In genomic region chr10:103763374-103764202, GRCh38 we compare ENCODE assay signal across 9 cellular contexts.
DNase-seq lines count a peak whose midpoint lies in the region; ATAC-seq lines count a peak whose summit lies in the region.
"Had no signal": no experiment of that assay in that cellular context is flagged by ENCODE, and none has a peak within 500 bp of the region (broad histone marks: within the 10 kb centered on the region; RNA-seq: fewer than 3 reads in every experiment).

No MANE protein-coding gene starts in this region.

- peaks cover 30% of the 10 kb centered on the region for H3K4me1 ChIP-seq in NT2/D1 (ENCODE audit: insufficient read depth, insufficient read length)
- peaks cover 56% of the 10 kb centered on the region for H3K4me1 ChIP-seq in effector memory CD4-positive, alpha-beta T cell (ENCODE audit: control insufficient read depth, insufficient read depth, low read length, poor library complexity, severe bottlenecking)

- no peaks in the 10 kb centered on the region for H3K27me3 Mint-ChIP-seq in activated CD8-positive, alpha-beta memory T cell treated with anti-CD3 and anti-CD28 coated beads, Interleukin-2, amount 10 ng/mL, durations not matched to agents 7 days and 5 days
- peaks cover 3% of the 10 kb centered on the region for H3K27me3 Mint-ChIP-seq in dendritic cell treated with granulocyte-macrophage colony-stimulating factor and Interleukin-4, amounts not matched to agents 40 ng/mL and 50 ng/mL, for 4 days

- no peaks in the 10 kb centered on the region for H3K27me3 ChIP-seq in NT2/D1 (ENCODE audit: insufficient read depth, insufficient read length)
- H3K27me3 ChIP-seq in effector memory CD4-positive, alpha-beta T cell (replicated peaks; ENCODE audit: control insufficient read depth, insufficient read depth, low read length, poor library complexity, severe bottlenecking) = no peaks in the 10 kb centered on the region

- no peak overlapping the region for H3K4me3 ChIP-seq in NT2/D1 (ENCODE audit: insufficient read length, low read depth)
- no peak overlapping the region for H3K4me3 ChIP-seq in effector memory CD4-positive, alpha-beta T cell (ENCODE audit: insufficient read depth, low read depth, low read length, poor library complexity, severe bottlenecking)

- peaks cover 70% of the 10 kb centered on the region for H3K4me1 Mint-ChIP-seq in activated CD8-positive, alpha-beta memory T cell treated with anti-CD3 and anti-CD28 coated beads, Interleukin-2, amount 10 ng/mL, durations not matched to agents 7 days and 5 days
- H3K4me1 Mint-ChIP-seq in dendritic cell treated with granulocyte-macrophage colony-stimulating factor and Interleukin-4, amounts not matched to agents 40 ng/mL and 50 ng/mL, for 4 days (ENCODE audit: low read depth) = peaks cover 58% of the 10 kb centered on the region

- no peaks in the 10 kb centered on the region for H3K9me3 Mint-ChIP-seq in activated CD8-positive, alpha-beta memory T cell treated with anti-CD3 and anti-CD28 coated beads, Interleukin-2, amount 10 ng/mL, durations not matched to agents 7 days and 5 days (ENCODE audit: low read depth)
- H3K9me3 Mint-ChIP-seq in dendritic cell treated with granulocyte-macrophage colony-stimulating factor and Interleukin-4, amounts not matched to agents 40 ng/mL and 50 ng/mL, for 4 days = no peaks in the 10 kb centered on the region

- peak overlapping the region; percentile 11 for H3K4me3 Mint-ChIP-seq in activated CD8-positive, alpha-beta memory T cell treated with anti-CD3 and anti-CD28 coated beads, Interleukin-2, amount 10 ng/mL, durations not matched to agents 7 days and 5 days
- H3K4me3 Mint-ChIP-seq in dendritic cell treated with granulocyte-macrophage colony-stimulating factor and Interleukin-4, amounts not matched to agents 40 ng/mL and 50 ng/mL, for 4 days = no peak overlapping the region

- peak overlapping the region; percentile 52 for H3K27ac Mint-ChIP-seq in activated CD8-positive, alpha-beta memory T cell treated with anti-CD3 and anti-CD28 coated beads, Interleukin-2, amount 10 ng/mL, durations not matched to agents 7 days and 5 days
- peak overlapping the region; percentile 0 for H3K27ac Mint-ChIP-seq in dendritic cell treated with granulocyte-macrophage colony-stimulating factor and Interleukin-4, amounts not matched to agents 40 ng/mL and 50 ng/mL, for 4 days

- intact Hi-C loops in dendritic cell treated with granulocyte-macrophage colony-stimulating factor and Interleukin-4, amounts not matched to agents 40 ng/mL and 50 ng/mL, for 4 days (cut with micrococcal nuclease) = no loop called here

- H3K9ac ChIP-seq in NT2/D1 (ENCODE audit: insufficient read length, low read depth) = peak overlapping the region; percentile 34

- H3K27ac ChIP-seq in effector memory CD4-positive, alpha-beta T cell (ENCODE audit: insufficient read depth, low read length, poor library complexity, severe bottlenecking) = no peak overlapping the region

- DNase-seq in activated CD8-positive, alpha-beta memory T cell treated with anti-CD3 and anti-CD28 coated beads, Interleukin-2, amount 10 ng/mL, durations not matched to agents 7 days and 5 days = peak; percentile 71
- no peak for DNase-seq in activated CD8-positive, alpha-beta memory T cell treated with anti-CD3 and anti-CD28 coated beads, Interleukin-2, amount 50 U/mL, for 4 hours
- DNase-seq in NT2/D1 (ENCODE audit: low read depth, low spot score) = no peak
- DNase-seq in stimulated activated CD4-positive, alpha-beta T cell treated with anti-CD3 and anti-CD28 coated beads, Interleukin-4, amount 100 ng/mL, for 24 hours = peak; percentile 26
- no peak for DNase-seq in effector memory CD4-positive, alpha-beta T cell
- DNase-seq: COR-L47 had no signal

- peaks cover 4% of the 10 kb centered on the region for H3K36me3 ChIP-seq in NT2/D1 (ENCODE audit: insufficient read depth, insufficient read length, low read length)
- H3K36me3 ChIP-seq in effector memory CD4-positive, alpha-beta T cell (ENCODE audit: control insufficient read depth, insufficient read depth, low read length) = no peaks in the 10 kb centered on the region

- no peaks in the 10 kb centered on the region for H3K9me3 ChIP-seq in NT2/D1 (ENCODE audit: insufficient read depth, low read length)
- no peaks in the 10 kb centered on the region for H3K9me3 ChIP-seq in effector memory CD4-positive, alpha-beta T cell (ENCODE audit: control insufficient read depth, low read length)

- ATAC-seq in activated CD8-positive, alpha-beta memory T cell treated with anti-CD3 and anti-CD28 coated beads, Interleukin-2, amount 10 ng/mL, durations not matched to agents 7 days and 5 days = peak; percentile 32
- ATAC-seq in HG03565 (IDR thresholded peaks at IDR 0.05; ENCODE audit: unreplicated experiment) (no peak), HG02938 (IDR thresholded peaks at IDR 0.05; ENCODE audit: unreplicated experiment) (no peak)

- CTCF ChIA-PET in activated CD8-positive, alpha-beta memory T cell treated with anti-CD3 and anti-CD28 coated beads, Interleukin-2, amount 10 ng/mL, durations not matched to agents 7 days and 5 days (lab: Charles Lee) = interaction anchor here (1.0 to 4.3 kb wide), 6 partner anchors 10 to 89 kb away, joined by 3 to 31 read pairs (median 4); no protein-coding TSS in a partner anchor

- H3K36me3 Mint-ChIP-seq in activated CD8-positive, alpha-beta memory T cell treated with anti-CD3 and anti-CD28 coated beads, Interleukin-2, amount 10 ng/mL, durations not matched to agents 7 days and 5 days = no peaks in the 10 kb centered on the region
- no peaks in the 10 kb centered on the region for H3K36me3 Mint-ChIP-seq in dendritic cell treated with granulocyte-macrophage colony-stimulating factor and Interleukin-4, amounts not matched to agents 40 ng/mL and 50 ng/mL, for 4 days (ENCODE audit: low read depth)

Comparison
In these comparisons a context has a peak if more than half of its experiments do, and no peak if none do; other contexts are left out.
1. DNase-seq: peak in activated CD8-positive, alpha-beta memory T cell treated with anti-CD3 and anti-CD28 coated beads, Interleukin-2, amount 10 ng/mL, durations not matched to agents 7 days and 5 days (single experiment) and stimulated activated CD4-positive, alpha-beta T cell treated with anti-CD3 and anti-CD28 coated beads, Interleukin-4, amount 100 ng/mL, for 24 hours (single experiment); none in activated CD8-positive, alpha-beta memory T cell treated with anti-CD3 and anti-CD28 coated beads, Interleukin-2, amount 50 U/mL, for 4 hours (single experiment), NT2/D1 (single experiment) and effector memory CD4-positive, alpha-beta T cell (0 of 3).